9 cellular contexts compared by ENCODE assay signal in genomic region chr1:2488688-2489087, GRCh38. TPM values are rescaled to one million over a fixed set of nuclear protein-coding genes. Genes with fewer than 3 reads are reported as not detected.
"Had no signal": no experiment of that assay in that cellular context is flagged by ENCODE, and none has a peak within 500 bp of the region (broad histone marks: within the 10 kb centered on the region; RNA-seq: fewer than 3 reads in every experiment).

No MANE protein-coding gene starts in this region.

- FAIRE-seq: G401.6, GM12878, GM12891, GM12892, GM18507, GM19239 had no signal

- H3K4me3 ChIP-seq: GM12878 had no signal

- DNase-seq: GDM1, GF-D8 had no signal

- ATAC-seq: GM12878 had no signal

RNA-seq across cellular contexts. Expression of gene HES5, which starts 41.4 kb away (rescaled TPM):
- total RNA-seq: G401 had no signal
